24 cellular contexts compared by ENCODE assay signal in genomic region chr22:43327039-43327438, GRCh38. TPM values are rescaled to one million over a fixed set of nuclear protein-coding genes. Genes with fewer than 3 reads are reported as not detected.
DNase-seq lines count a peak whose midpoint lies in the region; ATAC-seq, FAIRE-seq and TF ChIP-seq lines count a peak whose summit lies in the region.
"Had no signal": no experiment of that assay in that cellular context is flagged by ENCODE, and none has a peak within 500 bp of the region (broad histone marks: within the 10 kb centered on the region; RNA-seq: fewer than 3 reads in every experiment).

No MANE protein-coding gene starts in this region.

- H3K36me3 ChIP-seq in HepG2 (replicated peaks in 1 of 2; ENCODE audit: control insufficient read depth in 1 of 2, insufficient read depth in 2 of 2, low read length in 2 of 2) (no peaks in the 10 kb centered on the region), right lobe of liver (no peaks in the 10 kb centered on the region), left lung (no peaks in the 10 kb centered on the region)

- H3K79me2 ChIP-seq in HepG2 (ENCODE audit: insufficient read depth, low read length) = no peaks in the 10 kb centered on the region

- no TSS peak for BruUV-seq in HepG2 (replicated peaks; lab: Mats Ljungman, UMichigan)

- H3K36me3 Mint-ChIP-seq in glutamatergic neuron (ENCODE audit: unreplicated experiment) (no peaks in the 10 kb centered on the region), neural crest cell (ENCODE audit: low read depth) (no peaks in the 10 kb centered on the region), type B pancreatic cell (no peaks in the 10 kb centered on the region)
- H3K36me3 Mint-ChIP-seq: CD4-positive, CD25-positive, alpha-beta regulatory T cell; CD8-positive, alpha-beta memory T cell had no signal

- TF ChIP-seq EP300 in HepG2 (IDR thresholded peaks at IDR 0.05; ENCODE audit: low read depth in 2 of 2, low read length in 2 of 2) (no peak), HepG2 (CRISPR knock-in tag; IDR thresholded peaks at IDR 0.05; ENCODE audit: borderline replicate concordance) (no peak)

- peaks cover 6% of the 10 kb centered on the region; the same call in 1 of the 2 replicates for H3K4me1 ChIP-seq in HepG2 (ENCODE audit: insufficient read depth, low read length)
- no peaks in the 10 kb centered on the region for H3K4me1 ChIP-seq in right lobe of liver
- no peaks in the 10 kb centered on the region for H3K4me1 ChIP-seq in left lung
- H3K4me1 ChIP-seq: A549 had no signal

- H3K27me3 ChIP-seq in HepG2 (ENCODE audit: control insufficient read depth in 1 of 2, insufficient read depth in 2 of 2, low read length in 2 of 2) = peaks cover 1 to 44% of the 10 kb centered on the region in 2 experiments; a peak in 3 of 5 replicates
- H3K27me3 ChIP-seq in right lobe of liver = no peaks in the 10 kb centered on the region
- no peaks in the 10 kb centered on the region for H3K27me3 ChIP-seq in left lung

- H3K9me3 ChIP-seq in HepG2 (ENCODE audit: low read length) (no peaks in the 10 kb centered on the region), right lobe of liver (no peaks in the 10 kb centered on the region), left lung (no peaks in the 10 kb centered on the region)
- H3K9me3 ChIP-seq: A549 had no signal

- ATAC-seq in HepG2 (no peak), right lobe of liver (no peak), left lung (no peak)
- ATAC-seq: A549 had no signal

- in situ Hi-C loops in HepG2 (cut with HindIII; ENCODE audit: extremely low pct_ligation_motif_present, low pct_unique_long_range_greater_than_20kb) = no loop called here

- POLR2A ChIA-PET in HepG2 (lab: Yijun Ruan, JAX) = no interaction called here

- no peak for TF ChIP-seq POLR2A in HepG2 (IDR thresholded peaks at IDR 0.05; ENCODE audit: insufficient read depth in 1 of 2, low read depth in 2 of 2, low read length in 2 of 2)
- no peak for TF ChIP-seq POLR2A in right lobe of liver (IDR thresholded peaks at IDR 0.05)

- H3K27ac ChIP-seq in HepG2 (ENCODE audit: extremely low read length, insufficient read depth, low read length) (no peak overlapping the region), right lobe of liver (no peak overlapping the region), left lung (no peak overlapping the region)
- H3K27ac ChIP-seq: 22Rv1, A549, HL-60 had no signal

- CTCF ChIA-PET in HepG2 (lab: Yijun Ruan, JAX; ENCODE audit: low intra/inter-chr PET ratio, low total read pairs) = no interaction called here

- TF ChIP-seq RAD21 in HepG2 (CRISPR knock-in tag; IDR thresholded peaks at IDR 0.05) = no peak

- intact Hi-C loops in HepG2 (cut with micrococcal nuclease; ENCODE audit: unreplicated experiment) = no loop called here
- intact Hi-C loops in right lobe of liver (cut with DNase I) = no loop called here
- intact Hi-C loops in left lung (cut with DNase I) = no loop called here

- DNase-seq in HepG2 (ENCODE audit: low spot score) (no peak), right lobe of liver (no peak), glutamatergic neuron (no peak), neural crest cell (ENCODE audit: low read depth, low spot score) (no peak), type B pancreatic cell (ENCODE audit: extremely low spot score, unreplicated experiment) (no peak), DMS 273 (lab: John Stamatoyannopoulos, UW; ENCODE audit: unreplicated experiment) (no peak), NCI-H446 (lab: John Stamatoyannopoulos, UW) (no peak), left lung (no peak)
- DNase-seq: AML-193; CD4-positive, CD25-positive, alpha-beta regulatory T cell; CD8-positive, alpha-beta memory T cell; COR-L47; HCEC 1CT; HFFc6; IMR-90 had no signal

- H3K4me1 Mint-ChIP-seq in glutamatergic neuron (ENCODE audit: low read depth, unreplicated experiment) (peaks cover 24% of the 10 kb centered on the region), neural crest cell (peaks cover 51% of the 10 kb centered on the region), type B pancreatic cell (ENCODE audit: unreplicated experiment) (peaks cover 51% of the 10 kb centered on the region)

- no peak overlapping the region for H3K4me2 ChIP-seq in HepG2 (ENCODE audit: low read depth, low read length)
- H3K4me2 ChIP-seq: A549, GM23338 had no signal

- TF ChIP-seq CTCF in HepG2 (CRISPR knock-in tag; IDR thresholded peaks at IDR 0.05) (no peak), right lobe of liver (IDR thresholded peaks at IDR 0.05) (no peak), glutamatergic neuron (IDR thresholded peaks at IDR 0.05; ENCODE audit: partially characterized antibody, unreplicated experiment) (no peak), neural crest cell (conservative IDR thresholded peaks at IDR 0.05) (no peak), type B pancreatic cell (conservative IDR thresholded peaks at IDR 0.05) (no peak), left lung (IDR thresholded peaks at IDR 0.05) (no peak)

- H3K9me3 Mint-ChIP-seq in glutamatergic neuron (ENCODE audit: unreplicated experiment) (peaks cover 6% of the 10 kb centered on the region), neural crest cell (no peaks in the 10 kb centered on the region), type B pancreatic cell (no peaks in the 10 kb centered on the region)
- H3K9me3 Mint-ChIP-seq: CD4-positive, CD25-positive, alpha-beta regulatory T cell; CD8-positive, alpha-beta memory T cell; GM23338; HFFc6 had no signal

- H2AFZ ChIP-seq in HepG2 (ENCODE audit: low read length) = no peak overlapping the region
- H2AFZ ChIP-seq: GM23338 had no signal

- no peak overlapping the region for H3K9ac ChIP-seq in HepG2 (ENCODE audit: insufficient read depth, low read depth, low read length)

- peak overlapping the region; percentile 79 for H3K27ac Mint-ChIP-seq in glutamatergic neuron (ENCODE audit: unreplicated experiment)
- peak overlapping the region; percentile 94 for H3K27ac Mint-ChIP-seq in neural crest cell (ENCODE audit: unreplicated experiment)
- H3K27ac Mint-ChIP-seq in type B pancreatic cell = no peak overlapping the region
- H3K27ac Mint-ChIP-seq: CD4-positive, CD25-positive, alpha-beta regulatory T cell; GM23338; HFFc6 had no signal

- H3K4me3 ChIP-seq in HepG2 (replicated peaks in 1 of 3; ENCODE audit: insufficient read depth in 1 of 3, low read depth in 2 of 3, low read length in 3 of 3) (no peak overlapping the region), right lobe of liver (no peak overlapping the region), left lung (no peak overlapping the region)
- H3K4me3 ChIP-seq: A549, GM23338 had no signal

- WGBS in HepG2 (ENCODE audit: low lambda C conversion rate) = 6% methylated on average over 7 of the region's 7 CpGs
- 79% methylated on average over 2 of the region's 7 CpGs for WGBS in right lobe of liver (ENCODE audit: insufficient coverage, low coverage, low lambda C conversion rate, missing lambda C conversion rate)

- FAIRE-seq in HepG2 (lab: Jason Lieb, UNC) = no peak
- FAIRE-seq: A549, G401.6, GM12891, GM19239, H54 had no signal

- peak overlapping the region; percentile 75 for H3K4me3 Mint-ChIP-seq in glutamatergic neuron (ENCODE audit: unreplicated experiment)
- peak overlapping the region; percentile 61 for H3K4me3 Mint-ChIP-seq in neural crest cell
- peak overlapping the region; percentile 60 for H3K4me3 Mint-ChIP-seq in type B pancreatic cell
- H3K4me3 Mint-ChIP-seq: CD4-positive, CD25-positive, alpha-beta regulatory T cell; CD8-positive, alpha-beta memory T cell; GM23338; HFFc6 had no signal

- peaks cover 4% of the 10 kb centered on the region for H3K27me3 Mint-ChIP-seq in glutamatergic neuron (ENCODE audit: unreplicated experiment)
- no peaks in the 10 kb centered on the region for H3K27me3 Mint-ChIP-seq in neural crest cell (ENCODE audit: low read depth)
- peaks cover 12% of the 10 kb centered on the region for H3K27me3 Mint-ChIP-seq in type B pancreatic cell

- H4K20me1 ChIP-seq in HepG2 (ENCODE audit: insufficient read depth, low read length) = no peaks in the 10 kb centered on the region

TF ChIP-seq in HepG2, 621 proteins besides CTCF, POLR2A, EP300 and RAD21:
- TF ChIP-seq SALL1 (CRISPR knock-in tag; IDR thresholded peaks at IDR 0.05) = no peak
- peak; percentile 89 for TF ChIP-seq ZNF768 (CRISPR knock-in tag; IDR thresholded peaks at IDR 0.05)

RNA-seq across cellular contexts. Expression of gene SCUBE1, which starts 16.1 kb away (rescaled TPM):
- total RNA-seq in HepG2 (2016; rRNA removed; fragmentation: Illumina TruSeq; extraction: Trizol) (under 0.01 TPM in 1 of 2 replicates, not detected in the other), right lobe of liver (10 to 100 TPM in 1 of 6 experiments, 1 to 10 TPM in 4, under 1 TPM in 1; 0.73 to 11.7 (median 2.7) TPM), glutamatergic neuron (ENCODE audit: unreplicated experiment) (25.8 TPM), neural crest cell (10.6 and 12.1 TPM in 2 replicates), type B pancreatic cell (ENCODE audit: low replicate concordance) (1.8 and 42.8 TPM in 2 replicates), left lung (1 to 10 TPM; 4.6 to 5.0 TPM)
- total RNA-seq in HepG2 (2016; cell fraction: cytosol; rRNA removed; fragmentation: Illumina TruSeq; extraction: Trizol; ENCODE audit: low read depth) = not detected in 2 replicates
- under 0.01 and 0.06 TPM in 2 replicates for total RNA-seq in HepG2 (2016; cell fraction: insoluble cytoplasmic fraction; rRNA removed; fragmentation: Illumina TruSeq; extraction: Trizol)
- total RNA-seq in HepG2 (2016; cell fraction: membrane; rRNA removed; fragmentation: Illumina TruSeq; extraction: Trizol) = 0.06 TPM in 1 of 2 replicates, not detected in the other
- not detected in 2 replicates for total RNA-seq in HepG2 (2016; cell fraction: nucleus; rRNA removed; fragmentation: Illumina TruSeq; extraction: Trizol)
- 0.04 and 0.05 TPM in 2 replicates for polyA plus RNA-seq in HepG2 (2011; rRNA removed)
- polyA plus RNA-seq in HepG2 (2011; cell fraction: cytosol; rRNA removed) = 0.05 TPM in 1 of 2 replicates, not detected in the other
- 0.02 and 0.09 TPM in 2 replicates for polyA plus RNA-seq in HepG2 (2011; cell fraction: nucleus; rRNA removed)
- polyA plus RNA-seq in HepG2 (2012) = not detected in 2 replicates
- polyA plus RNA-seq in HepG2 (2016; cell fraction: cytosol; fragmentation: Illumina TruSeq; extraction: Trizol; ENCODE audit: low read depth) = not detected in 2 replicates
- not detected in 2 replicates for polyA plus RNA-seq in HepG2 (2016; cell fraction: insoluble cytoplasmic fraction; fragmentation: Illumina TruSeq; extraction: Trizol; ENCODE audit: low read depth)
- polyA plus RNA-seq in HepG2 (2016; cell fraction: membrane; fragmentation: Illumina TruSeq; extraction: Trizol; ENCODE audit: low read depth) = not detected in 2 replicates
- polyA plus RNA-seq in HepG2 (2016; cell fraction: nucleus; fragmentation: Illumina TruSeq; extraction: Trizol; ENCODE audit: insufficient read depth, low read depth) = not detected in 2 replicates
- polyA minus RNA-seq in HepG2 (2011; rRNA and poly(A)+ RNA removed; ENCODE audit: low replicate concordance) = not detected in 2 replicates
- not detected in 2 replicates for polyA minus RNA-seq in HepG2 (2011; cell fraction: cytosol; rRNA and poly(A)+ RNA removed)
- not detected in 2 replicates for polyA minus RNA-seq in HepG2 (2011; cell fraction: nucleus; rRNA and poly(A)+ RNA removed)
- total RNA-seq: HFFc6, IMR-90 had no signal
- polyA plus RNA-seq: BJ; CD4-positive, CD25-positive, alpha-beta regulatory T cell; CD8-positive, alpha-beta memory T cell; IMR-90 had no signal
